ENCODE assay signal across 9 cellular contexts in genomic region chr15:67862771-67863441, GRCh38. TPM values are rescaled to one million over a fixed set of nuclear protein-coding genes. Genes with fewer than 3 reads are reported as not detected.
DNase-seq lines count a peak whose midpoint lies in the region; ATAC-seq lines count a peak whose summit lies in the region.
"Had no signal": no experiment of that assay in that cellular context is flagged by ENCODE, and none has a peak within 500 bp of the region (broad histone marks: within the 10 kb centered on the region; RNA-seq: fewer than 3 reads in every experiment).

No MANE protein-coding gene starts in this region.

- no peaks in the 10 kb centered on the region for H3K9me3 ChIP-seq in HUES64 (ENCODE audit: insufficient read depth, low read depth, low read length)
- no peaks in the 10 kb centered on the region for H3K9me3 ChIP-seq in endocrine pancreas (ENCODE audit: control insufficient read depth, low read length)

- ATAC-seq in GM18907 (IDR thresholded peaks at IDR 0.05; ENCODE audit: unreplicated experiment) = peak; percentile 30
- ATAC-seq in stimulated activated effector memory CD8-positive, alpha-beta T cell treated with anti-CD3 and anti-CD28 coated beads, Interleukin-12 subunit alpha, Interleukin-12 subunit beta, amount 100 ng/mL, for 72 hours = peak; percentile 33

- no peak overlapping the region for H3K9ac ChIP-seq in HUES64 (ENCODE audit: low read depth, low read length)
- H3K9ac ChIP-seq in endocrine pancreas (ENCODE audit: control insufficient read depth, insufficient read depth, low read length) = peak overlapping the region; percentile 76

- no peak for DNase-seq in stimulated activated effector memory CD8-positive, alpha-beta T cell treated with anti-CD3 and anti-CD28 coated beads, Interleukin-12 subunit alpha, Interleukin-12 subunit beta, amount 100 ng/mL, for 72 hours (ENCODE audit: low spot score in 2 of 2)
- no peak for DNase-seq in dermis blood vessel endothelial cell
- DNase-seq in NCI-H1048 (lab: John Stamatoyannopoulos, UW) = no peak
- DNase-seq in H7 = no peak
- DNase-seq in NCI-H2029 treated with DMSO at 0.1 percent for 48 hours (lab: John Stamatoyannopoulos, UW) = no peak

- H3K36me3 ChIP-seq in HUES64 (ENCODE audit: insufficient read depth, low read length) = no peaks in the 10 kb centered on the region
- H3K36me3 ChIP-seq in endocrine pancreas (ENCODE audit: control insufficient read depth, insufficient read depth, low read length) = no peaks in the 10 kb centered on the region
- no peaks in the 10 kb centered on the region for H3K36me3 ChIP-seq in H7 (replicated peaks; ENCODE audit: control insufficient read depth, insufficient read depth, low read length)

- no peak overlapping the region for H3K27ac Mint-ChIP-seq in stimulated activated effector memory CD8-positive, alpha-beta T cell treated with anti-CD3 and anti-CD28 coated beads, Interleukin-12 subunit alpha, Interleukin-12 subunit beta, amount 100 ng/mL, for 72 hours

- peak overlapping the region; percentile 52 for H3K4me3 Mint-ChIP-seq in stimulated activated effector memory CD8-positive, alpha-beta T cell treated with anti-CD3 and anti-CD28 coated beads, Interleukin-12 subunit alpha, Interleukin-12 subunit beta, amount 100 ng/mL, for 72 hours

- no peak overlapping the region for H3K27ac ChIP-seq in HUES64 (ENCODE audit: low read depth, low read length)

- H3K4me3 ChIP-seq in HUES64 (ENCODE audit: low read length) (peak overlapping the region; percentile 58; the same call in 1 of the 2 replicates), endocrine pancreas (ENCODE audit: control insufficient read depth, insufficient read depth, low read length) (no peak overlapping the region), H7 (ENCODE audit: insufficient read depth, low read depth, low read length) (no peak overlapping the region)

- peaks cover 17% of the 10 kb centered on the region; the same call in 1 of the 2 replicates for H3K4me1 ChIP-seq in HUES64 (ENCODE audit: insufficient read depth, low read length)
- H3K4me1 ChIP-seq in endocrine pancreas (ENCODE audit: control insufficient read depth, insufficient read depth, low read length) = no peaks in the 10 kb centered on the region

- no peaks in the 10 kb centered on the region for H3K36me3 Mint-ChIP-seq in stimulated activated effector memory CD8-positive, alpha-beta T cell treated with anti-CD3 and anti-CD28 coated beads, Interleukin-12 subunit alpha, Interleukin-12 subunit beta, amount 100 ng/mL, for 72 hours

- no peaks in the 10 kb centered on the region for H3K4me1 Mint-ChIP-seq in stimulated activated effector memory CD8-positive, alpha-beta T cell treated with anti-CD3 and anti-CD28 coated beads, Interleukin-12 subunit alpha, Interleukin-12 subunit beta, amount 100 ng/mL, for 72 hours

- 74% methylated on average over 15 of the region's 15 CpGs for WGBS in HUES64

- H3K9me3 Mint-ChIP-seq in stimulated activated effector memory CD8-positive, alpha-beta T cell treated with anti-CD3 and anti-CD28 coated beads, Interleukin-12 subunit alpha, Interleukin-12 subunit beta, amount 100 ng/mL, for 72 hours = no peaks in the 10 kb centered on the region

- H3K27me3 ChIP-seq in HUES64 (ENCODE audit: insufficient read depth, low read length) (peaks cover 15% of the 10 kb centered on the region), endocrine pancreas (ENCODE audit: control insufficient read depth, insufficient read depth, low read length) (no peaks in the 10 kb centered on the region), H7 (ENCODE audit: control insufficient read depth, insufficient read depth, low read length) (peaks cover 1% of the 10 kb centered on the region; the same call in 1 of the 2 replicates)

RNA-seq across cellular contexts. Expression of gene RNU6-1, which starts 23.1 kb away (rescaled TPM):
- under 0.01 TPM for polyA plus RNA-seq in HUES64 (2013, experiment 1 of 2)
- polyA plus RNA-seq in HUES64 (2013, experiment 2 of 2) = under 0.01 TPM
- not detected in 2 replicates for total RNA-seq in dermis blood vessel endothelial cell
- total RNA-seq in H7 (2014; rRNA removed; shearing (Covaris generic)) = not detected in 2 replicates
- polyA plus RNA-seq: esophagus had no signal

RNA-seq across cellular contexts. Expression of gene SKOR1, which starts 37.6 kb away (rescaled TPM):
- 0.05 TPM for polyA plus RNA-seq in HUES64 (2013, experiment 1 of 2)
- not detected for polyA plus RNA-seq in HUES64 (2013, experiment 2 of 2)
- 0.05 TPM in 1 of 2 replicates, not detected in the other for total RNA-seq in dermis blood vessel endothelial cell
- total RNA-seq in H7 (2014; rRNA removed; shearing (Covaris generic)) = 0.11 TPM in 1 of 2 replicates, not detected in the other
